1 cellular context compared by ENCODE assay signal in the genomic region with DNA sequence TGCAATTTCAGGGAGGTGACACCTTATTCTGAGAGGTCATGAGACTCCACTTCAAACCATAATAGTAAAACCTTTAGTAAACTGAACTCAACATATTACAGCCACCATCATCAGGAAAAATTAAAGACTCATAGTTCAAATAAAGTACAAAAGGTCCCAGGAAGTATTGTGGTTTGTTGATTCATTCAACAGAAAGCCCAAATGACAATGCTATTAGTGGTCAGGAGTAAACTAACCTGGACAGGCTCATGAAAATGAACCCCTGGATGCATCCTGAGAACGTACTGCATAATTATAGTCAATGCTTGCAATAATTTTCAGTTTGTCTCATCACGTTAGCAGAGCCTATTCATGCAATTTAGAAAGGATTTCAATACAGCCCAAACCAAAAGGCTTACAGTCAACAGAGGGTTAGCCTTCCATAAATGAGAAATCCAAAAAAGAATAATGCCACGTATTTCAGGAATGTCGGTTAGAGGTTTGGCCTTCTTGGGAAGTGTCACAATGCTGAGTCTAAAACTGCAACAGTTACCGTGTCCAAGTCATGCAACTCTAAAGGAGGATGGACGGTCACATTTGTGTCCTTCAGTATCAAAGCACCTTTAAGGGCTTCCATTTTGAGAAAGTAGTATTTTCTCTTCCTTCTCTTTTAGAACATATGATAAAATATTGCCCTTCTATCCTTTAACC.
TF ChIP-seq lines count a peak whose summit lies in the region.

No MANE protein-coding gene starts in this region.

TF ChIP-seq in H1, 55 proteins besides CTCF, POLR2A, EP300 and RAD21:
- TF ChIP-seq, protein P1, sequence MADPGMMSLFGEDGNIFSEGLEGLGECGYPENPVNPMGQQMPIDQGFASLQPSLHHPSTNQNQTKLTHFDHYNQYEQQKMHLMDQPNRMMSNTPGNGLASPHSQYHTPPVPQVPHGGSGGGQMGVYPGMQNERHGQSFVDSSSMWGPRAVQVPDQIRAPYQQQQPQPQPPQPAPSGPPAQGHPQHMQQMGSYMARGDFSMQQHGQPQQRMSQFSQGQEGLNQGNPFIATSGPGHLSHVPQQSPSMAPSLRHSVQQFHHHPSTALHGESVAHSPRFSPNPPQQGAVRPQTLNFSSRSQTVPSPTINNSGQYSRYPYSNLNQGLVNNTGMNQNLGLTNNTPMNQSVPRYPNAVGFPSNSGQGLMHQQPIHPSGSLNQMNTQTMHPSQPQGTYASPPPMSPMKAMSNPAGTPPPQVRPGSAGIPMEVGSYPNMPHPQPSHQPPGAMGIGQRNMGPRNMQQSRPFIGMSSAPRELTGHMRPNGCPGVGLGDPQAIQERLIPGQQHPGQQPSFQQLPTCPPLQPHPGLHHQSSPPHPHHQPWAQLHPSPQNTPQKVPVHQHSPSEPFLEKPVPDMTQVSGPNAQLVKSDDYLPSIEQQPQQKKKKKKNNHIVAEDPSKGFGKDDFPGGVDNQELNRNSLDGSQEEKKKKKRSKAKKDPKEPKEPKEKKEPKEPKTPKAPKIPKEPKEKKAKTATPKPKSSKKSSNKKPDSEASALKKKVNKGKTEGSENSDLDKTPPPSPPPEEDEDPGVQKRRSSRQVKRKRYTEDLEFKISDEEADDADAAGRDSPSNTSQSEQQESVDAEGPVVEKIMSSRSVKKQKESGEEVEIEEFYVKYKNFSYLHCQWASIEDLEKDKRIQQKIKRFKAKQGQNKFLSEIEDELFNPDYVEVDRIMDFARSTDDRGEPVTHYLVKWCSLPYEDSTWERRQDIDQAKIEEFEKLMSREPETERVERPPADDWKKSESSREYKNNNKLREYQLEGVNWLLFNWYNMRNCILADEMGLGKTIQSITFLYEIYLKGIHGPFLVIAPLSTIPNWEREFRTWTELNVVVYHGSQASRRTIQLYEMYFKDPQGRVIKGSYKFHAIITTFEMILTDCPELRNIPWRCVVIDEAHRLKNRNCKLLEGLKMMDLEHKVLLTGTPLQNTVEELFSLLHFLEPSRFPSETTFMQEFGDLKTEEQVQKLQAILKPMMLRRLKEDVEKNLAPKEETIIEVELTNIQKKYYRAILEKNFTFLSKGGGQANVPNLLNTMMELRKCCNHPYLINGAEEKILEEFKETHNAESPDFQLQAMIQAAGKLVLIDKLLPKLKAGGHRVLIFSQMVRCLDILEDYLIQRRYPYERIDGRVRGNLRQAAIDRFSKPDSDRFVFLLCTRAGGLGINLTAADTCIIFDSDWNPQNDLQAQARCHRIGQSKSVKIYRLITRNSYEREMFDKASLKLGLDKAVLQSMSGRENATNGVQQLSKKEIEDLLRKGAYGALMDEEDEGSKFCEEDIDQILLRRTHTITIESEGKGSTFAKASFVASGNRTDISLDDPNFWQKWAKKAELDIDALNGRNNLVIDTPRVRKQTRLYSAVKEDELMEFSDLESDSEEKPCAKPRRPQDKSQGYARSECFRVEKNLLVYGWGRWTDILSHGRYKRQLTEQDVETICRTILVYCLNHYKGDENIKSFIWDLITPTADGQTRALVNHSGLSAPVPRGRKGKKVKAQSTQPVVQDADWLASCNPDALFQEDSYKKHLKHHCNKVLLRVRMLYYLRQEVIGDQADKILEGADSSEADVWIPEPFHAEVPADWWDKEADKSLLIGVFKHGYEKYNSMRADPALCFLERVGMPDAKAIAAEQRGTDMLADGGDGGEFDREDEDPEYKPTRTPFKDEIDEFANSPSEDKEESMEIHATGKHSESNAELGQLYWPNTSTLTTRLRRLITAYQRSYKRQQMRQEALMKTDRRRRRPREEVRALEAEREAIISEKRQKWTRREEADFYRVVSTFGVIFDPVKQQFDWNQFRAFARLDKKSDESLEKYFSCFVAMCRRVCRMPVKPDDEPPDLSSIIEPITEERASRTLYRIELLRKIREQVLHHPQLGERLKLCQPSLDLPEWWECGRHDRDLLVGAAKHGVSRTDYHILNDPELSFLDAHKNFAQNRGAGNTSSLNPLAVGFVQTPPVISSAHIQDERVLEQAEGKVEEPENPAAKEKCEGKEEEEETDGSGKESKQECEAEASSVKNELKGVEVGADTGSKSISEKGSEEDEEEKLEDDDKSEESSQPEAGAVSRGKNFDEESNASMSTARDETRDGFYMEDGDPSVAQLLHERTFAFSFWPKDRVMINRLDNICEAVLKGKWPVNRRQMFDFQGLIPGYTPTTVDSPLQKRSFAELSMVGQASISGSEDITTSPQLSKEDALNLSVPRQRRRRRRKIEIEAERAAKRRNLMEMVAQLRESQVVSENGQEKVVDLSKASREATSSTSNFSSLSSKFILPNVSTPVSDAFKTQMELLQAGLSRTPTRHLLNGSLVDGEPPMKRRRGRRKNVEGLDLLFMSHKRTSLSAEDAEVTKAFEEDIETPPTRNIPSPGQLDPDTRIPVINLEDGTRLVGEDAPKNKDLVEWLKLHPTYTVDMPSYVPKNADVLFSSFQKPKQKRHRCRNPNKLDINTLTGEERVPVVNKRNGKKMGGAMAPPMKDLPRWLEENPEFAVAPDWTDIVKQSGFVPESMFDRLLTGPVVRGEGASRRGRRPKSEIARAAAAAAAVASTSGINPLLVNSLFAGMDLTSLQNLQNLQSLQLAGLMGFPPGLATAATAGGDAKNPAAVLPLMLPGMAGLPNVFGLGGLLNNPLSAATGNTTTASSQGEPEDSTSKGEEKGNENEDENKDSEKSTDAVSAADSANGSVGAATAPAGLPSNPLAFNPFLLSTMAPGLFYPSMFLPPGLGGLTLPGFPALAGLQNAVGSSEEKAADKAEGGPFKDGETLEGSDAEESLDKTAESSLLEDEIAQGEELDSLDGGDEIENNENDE (IDR thresholded peaks at IDR 0.05; ENCODE audit: insufficient replicate concordance, low read length): no peak
- TF ChIP-seq, protein P2, sequence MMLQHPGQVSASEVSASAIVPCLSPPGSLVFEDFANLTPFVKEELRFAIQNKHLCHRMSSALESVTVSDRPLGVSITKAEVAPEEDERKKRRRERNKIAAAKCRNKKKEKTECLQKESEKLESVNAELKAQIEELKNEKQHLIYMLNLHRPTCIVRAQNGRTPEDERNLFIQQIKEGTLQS (IDR thresholded peaks at IDR 0.05; ENCODE audit: insufficient read depth, low read depth, low read length): no peak
- TF ChIP-seq GTF2F1 (IDR thresholded peaks at IDR 0.05; ENCODE audit: borderline replicate concordance, low read depth, low read length) (no peak), PHF8 (conservative IDR thresholded peaks at IDR 0.05; ENCODE audit: low read depth, low read length) (no peak), MAFK (IDR thresholded peaks at IDR 0.05; ENCODE audit: low read depth, low read length) (no peak), KDM1A (IDR thresholded peaks at IDR 0.05; ENCODE audit: borderline replicate concordance, low read length) (no peak), TBP (IDR thresholded peaks at IDR 0.05; ENCODE audit: low read depth, low read length) (no peak), SIRT6 (IDR thresholded peaks at IDR 0.05; ENCODE audit: low read length) (no peak), KDM4A (IDR thresholded peaks at IDR 0.05; ENCODE audit: low read depth, low read length, severe bottlenecking) (no peak), RBBP5 (IDR thresholded peaks at IDR 0.05; ENCODE audit: borderline replicate concordance, low read depth, low read length) (no peak), BACH1 (IDR thresholded peaks at IDR 0.05; ENCODE audit: low read length) (no peak)
